Comparison of ENCODE assay signal across 16 cellular contexts in the genomic region with DNA sequence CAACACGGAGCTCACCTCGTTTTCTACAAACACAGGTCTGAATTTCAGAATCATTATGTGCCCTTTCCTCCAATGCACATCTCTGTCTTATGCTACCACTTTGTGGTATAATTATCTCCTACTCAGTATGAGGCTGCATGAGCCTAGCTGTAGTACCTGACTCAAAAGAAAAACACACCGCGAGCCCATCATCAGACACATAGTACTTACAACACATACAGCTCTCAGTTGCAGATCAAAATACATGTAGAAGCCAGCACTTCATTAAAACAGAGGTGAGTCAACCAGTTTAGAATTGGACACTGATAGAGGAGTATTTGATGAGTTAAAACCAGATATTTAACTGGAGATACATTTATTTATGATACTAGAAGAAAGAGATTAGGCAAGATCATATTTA. TPM values are rescaled to one million over a fixed set of nuclear protein-coding genes. Genes with fewer than 3 reads are reported as not detected.
DNase-seq lines count a peak whose midpoint lies in the region; ATAC-seq, FAIRE-seq and TF ChIP-seq lines count a peak whose summit lies in the region.
"Had no signal": no experiment of that assay in that cellular context is flagged by ENCODE, and none has a peak within 500 bp of the region (broad histone marks: within the 10 kb centered on the region; RNA-seq: fewer than 3 reads in every experiment).

No MANE protein-coding gene starts in this region.

- CTCF ChIA-PET in activated CD8-positive, alpha-beta T cell treated with anti-CD3 and anti-CD28 coated beads for 36 hours (lab: Charles Lee): no interaction called here
- CTCF ChIA-PET in activated CD8-positive, alpha-beta T cell treated with anti-CD3 and anti-CD28 coated beads, Interleukin-2, amount 10 ng/mL, durations not matched to agents 7 days and 5 days (lab: Charles Lee): interaction anchor here (1.0 to 2.3 kb wide), 2 partner anchors 98 to 167 kb away, joined by 3 to 5 read pairs; no protein-coding TSS in a partner anchor
- CTCF ChIA-PET in activated CD4-positive, alpha-beta memory T cell treated with anti-CD3 and anti-CD28 coated beads, Interleukin-2, amount 10 ng/mL, durations not matched to agents 7 days and 5 days (lab: Charles Lee): interaction anchor here (1.5 kb wide), 1 partner anchor 25 kb away, joined by 4 read pairs; no protein-coding TSS in a partner anchor

- H3K36me3 ChIP-seq in esophagus squamous epithelium: no peaks in the 10 kb centered on the region
- H3K36me3 ChIP-seq: uterus had no signal

- peaks cover 30% of the 10 kb centered on the region for H3K27me3 Mint-ChIP-seq in activated CD8-positive, alpha-beta T cell treated with anti-CD3 and anti-CD28 coated beads for 36 hours
- peaks cover 43% of the 10 kb centered on the region for H3K27me3 Mint-ChIP-seq in activated CD8-positive, alpha-beta T cell treated with anti-CD3 and anti-CD28 coated beads, Interleukin-2, amount 10 ng/mL, durations not matched to agents 7 days and 5 days (ENCODE audit: low read depth)
- peaks cover 26% of the 10 kb centered on the region for H3K27me3 Mint-ChIP-seq in activated CD4-positive, alpha-beta memory T cell treated with anti-CD3 and anti-CD28 coated beads, Interleukin-2, amount 10 ng/mL, durations not matched to agents 7 days and 5 days
- H3K27me3 Mint-ChIP-seq in nephron progenitor cell (ENCODE audit: low read depth, poor library complexity): peaks cover 27% of the 10 kb centered on the region

- peak; percentile 31 for ATAC-seq in activated CD8-positive, alpha-beta T cell treated with anti-CD3 and anti-CD28 coated beads for 36 hours
- no peak for ATAC-seq in activated CD8-positive, alpha-beta T cell treated with anti-CD3 and anti-CD28 coated beads, Interleukin-2, amount 10 ng/mL, durations not matched to agents 7 days and 5 days
- no peak for ATAC-seq in GM18861 (IDR thresholded peaks at IDR 0.05; ENCODE audit: unreplicated experiment)

- no peaks in the 10 kb centered on the region for H3K9me3 ChIP-seq in esophagus squamous epithelium
- H3K9me3 ChIP-seq: uterus had no signal

- no peaks in the 10 kb centered on the region for H3K36me3 Mint-ChIP-seq in activated CD8-positive, alpha-beta T cell treated with anti-CD3 and anti-CD28 coated beads for 36 hours (ENCODE audit: low read depth)
- H3K36me3 Mint-ChIP-seq in activated CD8-positive, alpha-beta T cell treated with anti-CD3 and anti-CD28 coated beads, Interleukin-2, amount 10 ng/mL, durations not matched to agents 7 days and 5 days (ENCODE audit: low read depth): no peaks in the 10 kb centered on the region
- no peaks in the 10 kb centered on the region for H3K36me3 Mint-ChIP-seq in activated CD4-positive, alpha-beta memory T cell treated with anti-CD3 and anti-CD28 coated beads, Interleukin-2, amount 10 ng/mL, durations not matched to agents 7 days and 5 days (ENCODE audit: low read depth)
- H3K36me3 Mint-ChIP-seq in nephron progenitor cell (ENCODE audit: low read depth): no peaks in the 10 kb centered on the region

- intact Hi-C loops in activated CD8-positive, alpha-beta T cell treated with anti-CD3 and anti-CD28 coated beads for 36 hours (cut with micrococcal nuclease): no loop called here
- intact Hi-C loops in esophagus squamous epithelium (cut with DNase I): no loop called here

- 78 to 89% methylated on average over 4 of the region's 4 CpGs for WGBS in esophagus squamous epithelium, 2 donors

- H3K4me1 Mint-ChIP-seq in activated CD8-positive, alpha-beta T cell treated with anti-CD3 and anti-CD28 coated beads for 36 hours (ENCODE audit: low read depth): peaks cover 8% of the 10 kb centered on the region
- H3K4me1 Mint-ChIP-seq in activated CD8-positive, alpha-beta T cell treated with anti-CD3 and anti-CD28 coated beads, Interleukin-2, amount 10 ng/mL, durations not matched to agents 7 days and 5 days (ENCODE audit: low read depth): peaks cover 17% of the 10 kb centered on the region
- H3K4me1 Mint-ChIP-seq in activated CD4-positive, alpha-beta memory T cell treated with anti-CD3 and anti-CD28 coated beads, Interleukin-2, amount 10 ng/mL, durations not matched to agents 7 days and 5 days: peaks cover 27% of the 10 kb centered on the region
- peaks cover 34% of the 10 kb centered on the region for H3K4me1 Mint-ChIP-seq in nephron progenitor cell

- peak overlapping the region; percentile 71 for H3K4me3 Mint-ChIP-seq in activated CD8-positive, alpha-beta T cell treated with anti-CD3 and anti-CD28 coated beads for 36 hours
- no peak overlapping the region for H3K4me3 Mint-ChIP-seq in activated CD8-positive, alpha-beta T cell treated with anti-CD3 and anti-CD28 coated beads, Interleukin-2, amount 10 ng/mL, durations not matched to agents 7 days and 5 days
- peak overlapping the region; percentile 8 for H3K4me3 Mint-ChIP-seq in activated CD4-positive, alpha-beta memory T cell treated with anti-CD3 and anti-CD28 coated beads, Interleukin-2, amount 10 ng/mL, durations not matched to agents 7 days and 5 days
- peak overlapping the region; percentile 84 for H3K4me3 Mint-ChIP-seq in nephron progenitor cell

- no peak for TF ChIP-seq POLR2A in esophagus squamous epithelium (IDR thresholded peaks at IDR 0.05)

- no peak overlapping the region for H3K4me3 ChIP-seq in esophagus squamous epithelium
- H3K4me3 ChIP-seq: uterus had no signal

- FAIRE-seq in HTR-8/SVneo (lab: Jason Lieb, UNC): peak; percentile 23
- FAIRE-seq: G401.6, GM12891 had no signal

- no peak for TF ChIP-seq CTCF in activated CD8-positive, alpha-beta T cell treated with anti-CD3 and anti-CD28 coated beads for 36 hours (IDR thresholded peaks at IDR 0.05)
- no peak for TF ChIP-seq CTCF in nephron progenitor cell (IDR thresholded peaks at IDR 0.05)
- no peak for TF ChIP-seq CTCF in esophagus squamous epithelium (IDR thresholded peaks at IDR 0.05)

- peak; percentile 23 for DNase-seq in activated CD8-positive, alpha-beta T cell treated with anti-CD3 and anti-CD28 coated beads for 36 hours
- DNase-seq in activated CD8-positive, alpha-beta T cell treated with anti-CD3 and anti-CD28 coated beads, Interleukin-2, amount 10 ng/mL, durations not matched to agents 7 days and 5 days: no peak
- DNase-seq in HTR-8/SVneo (ENCODE audit: insufficient read length, low spot score): no peak
- DNase-seq in activated CD4-positive, alpha-beta memory T cell treated with anti-CD3 and anti-CD28 coated beads, Interleukin-2, amount 10 ng/mL, durations not matched to agents 7 days and 5 days: no peak
- DNase-seq in nephron progenitor cell: no peak
- DNase-seq in esophagus squamous epithelium (lab: John Stamatoyannopoulos, UW): no peak
- DNase-seq in NCI-H2196 (lab: John Stamatoyannopoulos, UW; ENCODE audit: unreplicated experiment): no peak
- DNase-seq: COR-L47, glutamatergic neuron, GOT3, NCI-H510A, T-helper 9 cell, uterus had no signal

- peaks cover 10 to 38% (median 13%) of the 10 kb centered on the region in 3 donors for H3K4me1 ChIP-seq in esophagus squamous epithelium
- H3K4me1 ChIP-seq: uterus had no signal

- H3K9me3 Mint-ChIP-seq in activated CD8-positive, alpha-beta T cell treated with anti-CD3 and anti-CD28 coated beads for 36 hours: no peaks in the 10 kb centered on the region
- no peaks in the 10 kb centered on the region for H3K9me3 Mint-ChIP-seq in activated CD8-positive, alpha-beta T cell treated with anti-CD3 and anti-CD28 coated beads, Interleukin-2, amount 10 ng/mL, durations not matched to agents 7 days and 5 days (ENCODE audit: insufficient read depth)
- no peaks in the 10 kb centered on the region for H3K9me3 Mint-ChIP-seq in activated CD4-positive, alpha-beta memory T cell treated with anti-CD3 and anti-CD28 coated beads, Interleukin-2, amount 10 ng/mL, durations not matched to agents 7 days and 5 days
- no peaks in the 10 kb centered on the region for H3K9me3 Mint-ChIP-seq in nephron progenitor cell

- POLR2A ChIA-PET in activated CD8-positive, alpha-beta T cell treated with anti-CD3 and anti-CD28 coated beads for 36 hours (lab: Charles Lee): no interaction called here
- POLR2A ChIA-PET in activated CD8-positive, alpha-beta T cell treated with anti-CD3 and anti-CD28 coated beads, Interleukin-2, amount 10 ng/mL, durations not matched to agents 7 days and 5 days (lab: Charles Lee): interaction anchor here (0.6 kb wide), 1 partner anchor 224 kb away, joined by 3 read pairs; no protein-coding TSS in a partner anchor
- POLR2A ChIA-PET in activated CD4-positive, alpha-beta memory T cell treated with anti-CD3 and anti-CD28 coated beads, Interleukin-2, amount 10 ng/mL, durations not matched to agents 7 days and 5 days (lab: Charles Lee): interaction anchor here (0.6 to 1.0 kb wide), 2 partner anchors 368 to 371 kb away, joined by 3 read pairs; no protein-coding TSS in a partner anchor

- H3K27me3 ChIP-seq in esophagus squamous epithelium: peaks cover 0 to 24% (median 0%) of the 10 kb centered on the region in 4 donors
- H3K27me3 ChIP-seq: uterus had no signal

- H3K27ac ChIP-seq in esophagus squamous epithelium: no peak overlapping the region
- H3K27ac ChIP-seq: uterus had no signal

- H3K27ac Mint-ChIP-seq in activated CD8-positive, alpha-beta T cell treated with anti-CD3 and anti-CD28 coated beads for 36 hours: no peak overlapping the region
- H3K27ac Mint-ChIP-seq in activated CD8-positive, alpha-beta T cell treated with anti-CD3 and anti-CD28 coated beads, Interleukin-2, amount 10 ng/mL, durations not matched to agents 7 days and 5 days: no peak overlapping the region
- no peak overlapping the region for H3K27ac Mint-ChIP-seq in activated CD4-positive, alpha-beta memory T cell treated with anti-CD3 and anti-CD28 coated beads, Interleukin-2, amount 10 ng/mL, durations not matched to agents 7 days and 5 days
- H3K27ac Mint-ChIP-seq in nephron progenitor cell: no peak overlapping the region

RNA-seq across cellular contexts. Expression of gene RTKN2, which starts 1.4 kb away (rescaled TPM):
- 1 to 10 TPM; 1.1 to 1.4 TPM for total RNA-seq in activated CD8-positive, alpha-beta T cell treated with anti-CD3 and anti-CD28 coated beads for 36 hours
- total RNA-seq in activated CD8-positive, alpha-beta T cell treated with anti-CD3 and anti-CD28 coated beads, Interleukin-2, amount 10 ng/mL, durations not matched to agents 7 days and 5 days: 1 to 10 TPM; 2.2 to 2.6 TPM
- total RNA-seq in activated CD4-positive, alpha-beta memory T cell treated with anti-CD3 and anti-CD28 coated beads, Interleukin-2, amount 10 ng/mL, durations not matched to agents 7 days and 5 days: 1 to 10 TPM; 6.6 to 6.9 TPM
- total RNA-seq in esophagus squamous epithelium: 10 to 100 TPM in 2 of 4 donors, 1 to 10 TPM in 2; 4.9 to 10.8 (median 9.7) TPM
